8 cellular contexts compared by ENCODE assay signal in the genomic region with DNA sequence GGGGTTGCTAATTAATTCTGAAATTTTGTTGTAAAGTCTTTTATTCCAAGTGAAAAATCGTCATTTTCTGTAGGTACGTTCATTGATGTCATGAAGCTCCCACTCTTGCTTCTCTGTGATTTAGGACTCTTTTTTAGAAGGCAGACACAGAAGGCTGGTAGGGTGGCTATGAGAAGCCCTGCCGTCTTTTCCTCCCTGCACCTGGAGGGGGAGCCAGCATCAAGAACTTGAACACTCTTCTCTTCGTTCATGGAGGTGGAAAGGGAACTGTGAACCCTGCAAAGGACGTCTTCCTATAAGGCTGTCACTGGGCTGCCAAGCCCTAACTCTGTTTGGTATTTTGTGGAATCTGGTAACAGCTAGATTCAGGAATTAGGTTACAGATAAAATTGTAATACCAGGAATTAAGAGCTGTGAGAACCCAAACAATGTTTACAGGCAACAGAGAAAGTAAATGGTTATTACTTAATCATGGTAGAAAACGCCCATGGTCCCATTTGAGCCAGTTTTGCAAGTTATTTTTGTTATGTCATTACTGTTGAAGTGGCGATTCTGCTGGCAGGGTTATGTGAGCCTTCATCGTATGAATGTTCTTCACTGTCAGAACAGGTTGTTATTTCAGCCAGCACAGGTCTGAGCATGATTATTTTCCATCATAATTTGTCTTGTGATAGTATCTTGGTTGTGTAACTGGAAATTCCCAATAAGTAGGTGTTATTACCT.
DNase-seq lines count a peak whose midpoint lies in the region; ATAC-seq lines count a peak whose summit lies in the region.
"Had no signal": no experiment of that assay in that cellular context is flagged by ENCODE, and none has a peak within 500 bp of the region (broad histone marks: within the 10 kb centered on the region; RNA-seq: fewer than 3 reads in every experiment).

No MANE protein-coding gene starts in this region.

- no peaks in the 10 kb centered on the region for H3K9me3 Mint-ChIP-seq in activated naive CD8-positive, alpha-beta T cell treated with anti-CD3 and anti-CD28 coated beads, Interleukin-2, amount 50 U/mL, for 24 hours
- no peaks in the 10 kb centered on the region for H3K9me3 Mint-ChIP-seq in stimulated activated naive CD8-positive, alpha-beta T cell treated with anti-CD3 and anti-CD28 coated beads, Interleukin-15, amount 100 ng/mL, for 72 hours
- H3K9me3 Mint-ChIP-seq: activated naive CD4-positive, alpha-beta T cell treated with anti-CD3 and anti-CD28 coated beads, Interleukin-2, amount 50 U/mL, for 24 hours had no signal

- ATAC-seq in GM19468 (IDR thresholded peaks at IDR 0.05; ENCODE audit: extremely low read depth, unreplicated experiment) (peak; percentile 93), HG03432 (IDR thresholded peaks at IDR 0.05; ENCODE audit: unreplicated experiment) (peak; percentile 100)
- no peak for ATAC-seq in activated naive CD8-positive, alpha-beta T cell treated with anti-CD3 and anti-CD28 coated beads, Interleukin-2, amount 50 U/mL, for 24 hours
- ATAC-seq in stimulated activated naive CD8-positive, alpha-beta T cell treated with anti-CD3 and anti-CD28 coated beads, Interleukin-15, amount 100 ng/mL, for 72 hours, result peak; percentile 80

- no peaks in the 10 kb centered on the region for H3K36me3 Mint-ChIP-seq in activated naive CD8-positive, alpha-beta T cell treated with anti-CD3 and anti-CD28 coated beads, Interleukin-2, amount 50 U/mL, for 24 hours (ENCODE audit: low read depth)
- H3K36me3 Mint-ChIP-seq: activated naive CD4-positive, alpha-beta T cell treated with anti-CD3 and anti-CD28 coated beads, Interleukin-2, amount 50 U/mL, for 24 hours had no signal

- no peak overlapping the region for H3K27ac Mint-ChIP-seq in activated naive CD8-positive, alpha-beta T cell treated with anti-CD3 and anti-CD28 coated beads, Interleukin-2, amount 50 U/mL, for 24 hours
- no peak overlapping the region for H3K27ac Mint-ChIP-seq in stimulated activated naive CD8-positive, alpha-beta T cell treated with anti-CD3 and anti-CD28 coated beads, Interleukin-15, amount 100 ng/mL, for 72 hours
- H3K27ac Mint-ChIP-seq: activated naive CD4-positive, alpha-beta T cell treated with anti-CD3 and anti-CD28 coated beads, Interleukin-2, amount 50 U/mL, for 24 hours had no signal

- H3K4me3 Mint-ChIP-seq in activated naive CD8-positive, alpha-beta T cell treated with anti-CD3 and anti-CD28 coated beads, Interleukin-2, amount 50 U/mL, for 24 hours, result no peak overlapping the region
- H3K4me3 Mint-ChIP-seq in stimulated activated naive CD8-positive, alpha-beta T cell treated with anti-CD3 and anti-CD28 coated beads, Interleukin-15, amount 100 ng/mL, for 72 hours, result no peak overlapping the region
- H3K4me3 Mint-ChIP-seq: activated naive CD4-positive, alpha-beta T cell treated with anti-CD3 and anti-CD28 coated beads, Interleukin-2, amount 50 U/mL, for 24 hours had no signal

- no peaks in the 10 kb centered on the region for H3K4me1 Mint-ChIP-seq in activated naive CD8-positive, alpha-beta T cell treated with anti-CD3 and anti-CD28 coated beads, Interleukin-2, amount 50 U/mL, for 24 hours
- no peaks in the 10 kb centered on the region for H3K4me1 Mint-ChIP-seq in stimulated activated naive CD8-positive, alpha-beta T cell treated with anti-CD3 and anti-CD28 coated beads, Interleukin-15, amount 100 ng/mL, for 72 hours
- H3K4me1 Mint-ChIP-seq: activated naive CD4-positive, alpha-beta T cell treated with anti-CD3 and anti-CD28 coated beads, Interleukin-2, amount 50 U/mL, for 24 hours had no signal

- H3K27me3 Mint-ChIP-seq in activated naive CD8-positive, alpha-beta T cell treated with anti-CD3 and anti-CD28 coated beads, Interleukin-2, amount 50 U/mL, for 24 hours, result peaks cover 16% of the 10 kb centered on the region
- peaks cover 17% of the 10 kb centered on the region for H3K27me3 Mint-ChIP-seq in stimulated activated naive CD8-positive, alpha-beta T cell treated with anti-CD3 and anti-CD28 coated beads, Interleukin-15, amount 100 ng/mL, for 72 hours

- DNase-seq in GM03348 (ENCODE audit: low spot score) (peak; percentile 17), NCI-H748 (lab: John Stamatoyannopoulos, UW; ENCODE audit: unreplicated experiment) (peak; percentile 74), islet precursor cell (peak; percentile 81)
- DNase-seq in activated naive CD8-positive, alpha-beta T cell treated with anti-CD3 and anti-CD28 coated beads, Interleukin-2, amount 50 U/mL, for 24 hours, result peak; percentile 22
- DNase-seq in stimulated activated naive CD8-positive, alpha-beta T cell treated with anti-CD3 and anti-CD28 coated beads, Interleukin-15, amount 100 ng/mL, for 72 hours, result peak; percentile 12 to 26

Comparison
In these comparisons a context has a peak if more than half of its experiments do, and no peak if none do; other contexts are left out.
1. DNase-seq: peak in every context shown above with its lines; median percentile 81 in islet precursor cell; 74 in NCI-H748; 22 in activated naive CD8-positive, alpha-beta T cell treated with anti-CD3 and anti-CD28 coated beads, Interleukin-2, amount 50 U/mL, for 24 hours; 19 in stimulated activated naive CD8-positive, alpha-beta T cell treated with anti-CD3 and anti-CD28 coated beads, Interleukin-15, amount 100 ng/mL, for 72 hours; 17 in GM03348.